30 cellular contexts compared by ENCODE assay signal in genomic region chr4:153372967-153373562, GRCh38. TPM values are rescaled to one million over a fixed set of nuclear protein-coding genes. Genes with fewer than 3 reads are reported as not detected.
"Had no signal": no experiment of that assay in that cellular context is flagged by ENCODE, and none has a peak within 500 bp of the region (broad histone marks: within the 10 kb centered on the region; RNA-seq: fewer than 3 reads in every experiment).

No MANE protein-coding gene starts in this region.

- ATAC-seq: naive thymus-derived CD8-positive, alpha-beta T cell; right cardiac atrium; sciatic nerve; stimulated activated memory B cell treated with anti-CD40 and anti-IgM and Interleukin-4, amounts not matched to agents 10 μg/mL and 1 μg/mL and 100 μg/mL, for 72 hours; stimulated activated naive CD8-positive, alpha-beta T cell treated with anti-CD3 and anti-CD28 coated beads, Interleukin-15, amount 100 ng/mL, for 72 hours; stimulated activated naive CD8-positive, alpha-beta T cell treated with anti-CD3 and anti-CD28 coated beads, Interleukin-15, Interleukin-2, amounts not matched to agents 100 U/mL and 50 U/mL, for 24 hours; upper lobe of right lung had no signal

- DNase-seq: naive B cell; naive thymus-derived CD8-positive, alpha-beta T cell; occipital lobe; ovary; posterior cingulate gyrus; retina; right cardiac atrium; spleen; stimulated activated CD4-positive, alpha-beta T cell treated with anti-CD3 and anti-CD28 coated beads, Interleukin-12 subunit alpha, Interleukin-12 subunit beta, amount 100 ng/mL, for 4 hours; stimulated activated CD4-positive, alpha-beta T cell treated with anti-CD3 and anti-CD28 coated beads, Interleukin-1b, Interleukin-23, amount 100 ng/mL, for 48 hours; stimulated activated CD4-positive, alpha-beta T cell treated with anti-CD3 and anti-CD28 coated beads, Interleukin-4, amount 100 ng/mL, for 1 hour; stimulated activated CD4-positive, alpha-beta T cell treated with anti-CD3 and anti-CD28 coated beads, Interleukin-4, amount 100 ng/mL, for 4 hours; stimulated activated CD8-positive, alpha-beta memory T cell treated with anti-CD3 and anti-CD28 coated beads, Interleukin-4, amount 100 ng/mL, for 48 hours; stimulated activated naive CD4-positive, alpha-beta T cell; stimulated activated naive CD8-positive, alpha-beta T cell treated with anti-CD3 and anti-CD28 coated beads, Interleukin-15, amount 100 ng/mL, for 72 hours; stimulated activated naive CD8-positive, alpha-beta T cell treated with anti-CD3 and anti-CD28 coated beads, Interleukin-15, Interleukin-2, amounts not matched to agents 100 U/mL and 50 U/mL, for 24 hours; substantia nigra; testis; tibial artery; transverse colon; upper lobe of right lung; uterus had no signal

- H3K4me1 ChIP-seq: neural progenitor cell, parathyroid adenoma, prostate gland, spleen, suprapubic skin, testis, transverse colon, upper lobe of right lung, uterus had no signal

- H3K9me3 ChIP-seq: ovary, prostate gland, suprapubic skin, testis, uterus had no signal

- H3K27ac ChIP-seq: neural progenitor cell, ovary, parathyroid adenoma, prostate gland, skin epidermis, spleen, suprapubic skin, testis, tibial artery, transverse colon, upper lobe of right lung, uterus had no signal

- H3K4me3 ChIP-seq: neural progenitor cell, ovary, prostate gland, skin epidermis, smooth muscle cell, spleen, suprapubic skin, testis, tibial artery, transverse colon, upper lobe of right lung, uterus had no signal

- H3K4me2 ChIP-seq: neural progenitor cell, smooth muscle cell had no signal

- H3K36me3 ChIP-seq: neural progenitor cell, ovary, prostate gland, spleen, suprapubic skin, tibial artery, transverse colon, upper lobe of right lung, uterus had no signal

- H3K9ac ChIP-seq: neural progenitor cell, parathyroid adenoma had no signal

RNA-seq across cellular contexts. Expression of gene MND1, which starts 28.6 kb away (rescaled TPM):
- polyA plus RNA-seq: naive thymus-derived CD8-positive, alpha-beta T cell had no signal
